Comparison of ENCODE assay signal across 1 cellular context in genomic region chrX:108022491-108023089, GRCh38.
TF ChIP-seq lines count a peak whose summit lies in the region.

No MANE protein-coding gene starts in this region.

TF ChIP-seq in IMR-90, 13 proteins besides CTCF, POLR2A, EP300 and RAD21:
- no peak for TF ChIP-seq NFE2L2 (IDR thresholded peaks at IDR 0.05; ENCODE audit: low read depth, low read length)
- TF ChIP-seq MXI1 (IDR thresholded peaks at IDR 0.05; ENCODE audit: borderline replicate concordance, low read depth, low read length): no peak
- TF ChIP-seq MAFK (IDR thresholded peaks at IDR 0.05; ENCODE audit: low read depth, low read length): no peak
- TF ChIP-seq RCOR1 (IDR thresholded peaks at IDR 0.05; ENCODE audit: insufficient replicate concordance, low read length): no peak
- no peak for TF ChIP-seq SMC3 (IDR thresholded peaks at IDR 0.05; ENCODE audit: low read depth, low read length)
- no peak for TF ChIP-seq ELK1 (IDR thresholded peaks at IDR 0.05; ENCODE audit: borderline replicate concordance, low read depth, low read length)
